ENCODE assay signal across 15 cellular contexts in the genomic region with DNA sequence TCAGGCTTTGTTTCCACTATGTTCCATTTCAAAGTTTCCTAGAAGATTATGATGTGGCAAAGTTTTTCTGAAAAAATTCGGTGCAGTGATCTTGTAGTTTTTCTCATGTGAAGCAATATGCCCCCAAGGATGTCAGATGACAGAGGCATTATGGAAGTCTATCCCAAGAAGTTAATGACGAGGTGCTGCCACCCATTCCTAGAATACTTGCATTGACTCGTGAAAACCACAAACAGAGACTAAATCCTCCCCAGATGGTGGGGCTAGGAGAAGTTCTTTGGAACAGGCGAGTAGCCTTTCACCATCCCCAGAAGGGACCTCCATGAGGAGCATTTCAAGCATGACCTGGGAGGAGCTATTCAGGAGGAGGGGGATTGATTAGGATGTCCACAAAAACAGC.
"Had no signal": no experiment of that assay in that cellular context is flagged by ENCODE, and none has a peak within 500 bp of the region (broad histone marks: within the 10 kb centered on the region; RNA-seq: fewer than 3 reads in every experiment).

No MANE protein-coding gene starts in this region.

- H3K27ac Mint-ChIP-seq: activated CD4-positive, alpha-beta T cell treated with anti-CD3 and anti-CD28 coated beads for 36 hours; activated CD8-positive, alpha-beta T cell treated with anti-CD3 and anti-CD28 coated beads for 36 hours; activated naive CD8-positive, alpha-beta T cell treated with anti-CD3 and anti-CD28 coated beads for 36 hours; activated T-cell treated with anti-CD3 and anti-CD28 coated beads, Interleukin-2, amount 50 U/mL, for 72 hours; immature natural killer cell; natural killer cell had no signal

- H3K4me3 Mint-ChIP-seq: activated CD4-positive, alpha-beta T cell treated with anti-CD3 and anti-CD28 coated beads for 36 hours; activated CD8-positive, alpha-beta T cell treated with anti-CD3 and anti-CD28 coated beads for 36 hours; activated naive CD8-positive, alpha-beta T cell treated with anti-CD3 and anti-CD28 coated beads for 36 hours; activated T-cell treated with anti-CD3 and anti-CD28 coated beads, Interleukin-2, amount 50 U/mL, for 72 hours; immature natural killer cell; natural killer cell had no signal

- ATAC-seq: activated CD4-positive, alpha-beta T cell treated with anti-CD3 and anti-CD28 coated beads for 36 hours; activated CD8-positive, alpha-beta T cell treated with anti-CD3 and anti-CD28 coated beads for 36 hours; activated T-cell treated with anti-CD3 and anti-CD28 coated beads, Interleukin-2, amount 50 U/mL, for 72 hours; left cardiac atrium; mucosa of descending colon; natural killer cell; right cardiac atrium had no signal

- H3K4me1 Mint-ChIP-seq: activated CD4-positive, alpha-beta T cell treated with anti-CD3 and anti-CD28 coated beads for 36 hours; activated naive CD8-positive, alpha-beta T cell treated with anti-CD3 and anti-CD28 coated beads for 36 hours; immature natural killer cell; natural killer cell had no signal

- H3K27me3 Mint-ChIP-seq: activated naive CD8-positive, alpha-beta T cell treated with anti-CD3 and anti-CD28 coated beads for 36 hours had no signal

- DNase-seq: activated CD4-positive, alpha-beta T cell treated with anti-CD3 and anti-CD28 coated beads for 36 hours; activated CD8-positive, alpha-beta memory T cell treated with anti-CD3 and anti-CD28 coated beads, Interleukin-2, amount 50 U/mL, for 4 hours; activated CD8-positive, alpha-beta T cell treated with anti-CD3 and anti-CD28 coated beads for 36 hours; activated gamma-delta T cell treated with Interleukin-2 at 50 U/mL for 16 hours; activated naive CD8-positive, alpha-beta T cell treated with anti-CD3 and anti-CD28 coated beads for 36 hours; activated T-cell treated with anti-CD3 and anti-CD28 coated beads, Interleukin-2, amount 50 U/mL, for 72 hours; aorta; immature natural killer cell; left cardiac atrium; mucosa of descending colon; natural killer cell; nucleus accumbens; right cardiac atrium; T-helper 9 cell; WERI-Rb-1 had no signal
